ENCODE assay signal across 1 cellular context in genomic region chr6:37051138-37052026, GRCh38.
TF ChIP-seq lines count a peak whose summit lies in the region.

No MANE protein-coding gene starts in this region.

TF ChIP-seq in HepG2, 621 proteins besides CTCF, POLR2A, EP300 and RAD21 (continued from another document and continues in another):
- no peak for TF ChIP-seq ATF4 (CRISPR knock-in tag; IDR thresholded peaks at IDR 0.05)
- TF ChIP-seq ZNF3 (CRISPR knock-in tag; IDR thresholded peaks at IDR 0.05): no peak; the same call in 1 of the 2 replicates
- TF ChIP-seq GABPA (IDR thresholded peaks at IDR 0.05; ENCODE audit: low read depth, low read length): no peak
- no peak for TF ChIP-seq GABPA (CRISPR knock-in tag; IDR thresholded peaks at IDR 0.05; ENCODE audit: low read depth)
- TF ChIP-seq ZFX (CRISPR knock-in tag; IDR thresholded peaks at IDR 0.05; ENCODE audit: low read depth): peak; percentile 75
- TF ChIP-seq SATB2 (CRISPR knock-in tag; IDR thresholded peaks at IDR 0.05): 0 out of 2 replicates have a peak, but pooled peaks have one; percentile 24
- peak; percentile 90 for TF ChIP-seq MEIS1 (CRISPR knock-in tag; IDR thresholded peaks at IDR 0.05; ENCODE audit: borderline replicate concordance)
- no peak for TF ChIP-seq HNRNPH1 (optimal IDR thresholded peaks at IDR 0.05; ENCODE audit: low read depth, low read length)
- TF ChIP-seq MXI1 (IDR thresholded peaks at IDR 0.05; ENCODE audit: borderline replicate concordance, low read depth, low read length): peak; percentile 84; the same call in 2 of the 3 replicates
- TF ChIP-seq HMGA1 (CRISPR knock-in tag; conservative IDR thresholded peaks at IDR 0.05): no peak
- peak; percentile 83 for TF ChIP-seq ZNF558 (CRISPR knock-in tag; IDR thresholded peaks at IDR 0.05; ENCODE audit: borderline replicate concordance)
- no peak for TF ChIP-seq SNAPC4 (CRISPR knock-in tag; IDR thresholded peaks at IDR 0.05)
- TF ChIP-seq ZNF333 (CRISPR knock-in tag; IDR thresholded peaks at IDR 0.05; ENCODE audit: borderline replicate concordance): peak; percentile 57; the same call in 1 of the 2 replicates
- no peak for TF ChIP-seq NR2F1 (CRISPR knock-in tag; IDR thresholded peaks at IDR 0.05)
- TF ChIP-seq ZNF776 (CRISPR knock-in tag; IDR thresholded peaks at IDR 0.05): 0 out of 2 replicates have a peak, but pooled peaks have one; percentile 43
- no peak for TF ChIP-seq FOXC1 (CRISPR knock-in tag; IDR thresholded peaks at IDR 0.05; ENCODE audit: borderline replicate concordance)
- TF ChIP-seq MED1 (CRISPR knock-in tag; IDR thresholded peaks at IDR 0.05): peak; percentile 78
- TF ChIP-seq ZSCAN30 (CRISPR knock-in tag; IDR thresholded peaks at IDR 0.05): no peak
- peak; percentile 81; the same call in 1 of the 2 replicates for TF ChIP-seq RELA (CRISPR knock-in tag; IDR thresholded peaks at IDR 0.05)
- TF ChIP-seq MYC (CRISPR knock-in tag; IDR thresholded peaks at IDR 0.05; ENCODE audit: borderline replicate concordance): peak; percentile 90
- TF ChIP-seq HOXA5 (CRISPR knock-in tag; IDR thresholded peaks at IDR 0.05): no peak; the same call in 1 of the 2 replicates
- peak; percentile 73 for TF ChIP-seq HNF4A (CRISPR knock-in tag; IDR thresholded peaks at IDR 0.05)
- TF ChIP-seq DNMT3B (CRISPR knock-in tag; conservative IDR thresholded peaks at IDR 0.05): no peak
- TF ChIP-seq FOSL2 (CRISPR knock-in tag; IDR thresholded peaks at IDR 0.05): peak; percentile 70
- TF ChIP-seq ZBTB42 (CRISPR knock-in tag; IDR thresholded peaks at IDR 0.05): peak; percentile 69; the same call in 1 of the 2 replicates
- peak; percentile 67 for TF ChIP-seq ZFP36 (IDR thresholded peaks at IDR 0.05; ENCODE audit: borderline replicate concordance, low read depth, low read length, partially characterized antibody)
- TF ChIP-seq DBP (CRISPR knock-in tag; IDR thresholded peaks at IDR 0.05; ENCODE audit: not compliant biosample characterization): no peak
- peak; percentile 84; the same call in 1 of the 2 replicates for TF ChIP-seq CHCHD3 (CRISPR knock-in tag; IDR thresholded peaks at IDR 0.05)
- TF ChIP-seq BATF2 (CRISPR knock-in tag; IDR thresholded peaks at IDR 0.05): no peak; the same call in 1 of the 2 replicates
- no peak; the same call in 1 of the 2 replicates for TF ChIP-seq KIAA2018 (CRISPR knock-in tag; IDR thresholded peaks at IDR 0.05; ENCODE audit: borderline replicate concordance)
- TF ChIP-seq MIER2 (CRISPR knock-in tag; IDR thresholded peaks at IDR 0.05): 0 out of 2 replicates have a peak, but pooled peaks have one; percentile 17
- TF ChIP-seq NR1H2 (CRISPR knock-in tag; IDR thresholded peaks at IDR 0.05; ENCODE audit: borderline replicate concordance, low read depth): 0 out of 2 replicates have a peak, but pooled peaks have one; percentile 76
- peak; percentile 86 for TF ChIP-seq SAP130 (CRISPR knock-in tag; IDR thresholded peaks at IDR 0.05; ENCODE audit: low read depth)
- no peak for TF ChIP-seq ZNF879 (CRISPR knock-in tag; IDR thresholded peaks at IDR 0.05)
- TF ChIP-seq BHLHE40 (IDR thresholded peaks at IDR 0.05; ENCODE audit: low read length): peak; percentile 92
- TF ChIP-seq KDM2A (CRISPR knock-in tag; IDR thresholded peaks at IDR 0.05; ENCODE audit: borderline replicate concordance, low read depth): peak; percentile 95
- no peak for TF ChIP-seq ZNF446 (CRISPR knock-in tag; IDR thresholded peaks at IDR 0.05)
- no peak for TF ChIP-seq PAWR (CRISPR knock-in tag; IDR thresholded peaks at IDR 0.05; ENCODE audit: borderline replicate concordance)
- peak; percentile 97 for TF ChIP-seq CBX1 (IDR thresholded peaks at IDR 0.05; ENCODE audit: low read depth)
- TF ChIP-seq ATRX (CRISPR knock-in tag; IDR thresholded peaks at IDR 0.05; ENCODE audit: borderline replicate concordance): peak; percentile 86; the same call in 1 of the 2 replicates
- no peak for TF ChIP-seq FOXO4 (CRISPR knock-in tag; conservative IDR thresholded peaks at IDR 0.05)
- peak; percentile 60; the same call in 1 of the 2 replicates for TF ChIP-seq KLF6 (CRISPR knock-in tag; IDR thresholded peaks at IDR 0.05)
- peak; percentile 87; the same call in 1 of the 2 replicates for TF ChIP-seq GATAD2A (CRISPR knock-in tag; IDR thresholded peaks at IDR 0.05)
- no peak for TF ChIP-seq NFRKB (IDR thresholded peaks at IDR 0.05)
- TF ChIP-seq MAFK (conservative IDR thresholded peaks at IDR 0.05 in 1 of 2, IDR thresholded peaks at IDR 0.05 in 1 of 2; ENCODE audit: low read length in 2 of 2): no peak
- no peak for TF ChIP-seq POLR2G (IDR thresholded peaks at IDR 0.05; ENCODE audit: low read depth, low read length)
- TF ChIP-seq ZNF772 (CRISPR knock-in tag; IDR thresholded peaks at IDR 0.05): peak; percentile 71; the same call in 1 of the 2 replicates
